In genomic region chr3:23804441-23805227, GRCh38 we compare ENCODE assay signal across 12 cellular contexts. TPM values are rescaled to one million over a fixed set of nuclear protein-coding genes. Genes with fewer than 3 reads are reported as not detected.
DNase-seq lines count a peak whose midpoint lies in the region; ATAC-seq, FAIRE-seq and TF ChIP-seq lines count a peak whose summit lies in the region.
"Had no signal": no experiment of that assay in that cellular context is flagged by ENCODE, and none has a peak within 500 bp of the region (broad histone marks: within the 10 kb centered on the region; RNA-seq: fewer than 3 reads in every experiment).

No MANE protein-coding gene starts in this region.

- H3K9me3 Mint-ChIP-seq in astrocyte (ENCODE audit: unreplicated experiment) (no peaks in the 10 kb centered on the region), mesothelial cell of epicardium (no peaks in the 10 kb centered on the region)
- H3K9me3 Mint-ChIP-seq: HFFc6 had no signal

- TF ChIP-seq RAD21 in HCT116 (IDR thresholded peaks at IDR 0.05; ENCODE audit: low read depth): no peak

- H3K9me3 ChIP-seq in HCT116 (ENCODE audit: control insufficient read depth in 1 of 2, insufficient read depth in 1 of 2, low read depth in 1 of 2, low read length in 2 of 2) (no peaks in the 10 kb centered on the region), astrocyte (ENCODE audit: insufficient read depth, low read depth, low read length) (no peaks in the 10 kb centered on the region)
- H3K9me3 ChIP-seq: sigmoid colon had no signal

- CTCF ChIA-PET in HCT116 (lab: Charles Lee): no interaction called here

- H3K4me1 ChIP-seq in ACC112 (ENCODE audit: control insufficient read depth, insufficient read depth, low read length, unreplicated experiment) (peaks cover 24% of the 10 kb centered on the region), HCT116 (ENCODE audit: control insufficient read depth in 1 of 2, insufficient read depth in 2 of 2, low read length in 2 of 2) (peaks cover 0 to 23% of the 10 kb centered on the region in 2 experiments; a peak in 3 of 4 replicates), astrocyte (ENCODE audit: insufficient read depth, low read length) (peaks cover 7% of the 10 kb centered on the region)

- no TSS peak for BruUV-seq in HCT116 (replicated peaks; lab: Mats Ljungman, UMichigan)

- H3K9me2 ChIP-seq in HCT116 (ENCODE audit: insufficient read depth): no peaks in the 10 kb centered on the region

- RAD21 ChIA-PET in HCT116 (lab: Charles Lee; ENCODE audit: low non-redundant PET in 1 of 2, low total read pairs in 2 of 2, uncharacterized antibody in 2 of 2, unreplicated experiment in 2 of 2): no interaction called here

- no peak overlapping the region for H3K27ac Mint-ChIP-seq in astrocyte (ENCODE audit: unreplicated experiment)
- peak overlapping the region; percentile 1 for H3K27ac Mint-ChIP-seq in mesothelial cell of epicardium
- H3K27ac Mint-ChIP-seq: activated CD8-positive, alpha-beta memory T cell treated with anti-CD3 and anti-CD28 coated beads, Interleukin-2, amount 10 ng/mL, durations not matched to agents 7 days and 5 days had no signal

- POLR2A ChIA-PET in HCT116 (lab: Charles Lee): no interaction called here

- peak overlapping the region; percentile 93 for H3K4me2 ChIP-seq in HCT116 (ENCODE audit: low read length)
- peak overlapping the region; percentile 98 for H3K4me2 ChIP-seq in astrocyte (ENCODE audit: low read length)

- FAIRE-seq in astrocyte (lab: Jason Lieb, UNC): no peak

- H3K36me3 Mint-ChIP-seq in astrocyte (ENCODE audit: low read depth, unreplicated experiment) (peaks cover 1% of the 10 kb centered on the region), mesothelial cell of epicardium (peaks cover 2% of the 10 kb centered on the region)

- peaks cover 23% of the 10 kb centered on the region for H3K4me1 Mint-ChIP-seq in astrocyte (ENCODE audit: low read depth, unreplicated experiment)
- H3K4me1 Mint-ChIP-seq in mesothelial cell of epicardium: peaks cover 35% of the 10 kb centered on the region

- H3K27me3 Mint-ChIP-seq in astrocyte (ENCODE audit: low read depth, unreplicated experiment): no peaks in the 10 kb centered on the region
- H3K27me3 Mint-ChIP-seq in mesothelial cell of epicardium (ENCODE audit: low read depth): no peaks in the 10 kb centered on the region

- H3K36me3 ChIP-seq in ACC112 (ENCODE audit: insufficient read depth, low read length) (0 out of 2 replicates have a peak, but pooled peaks cover 5% of the 10 kb centered on the region), HCT116 (ENCODE audit: control insufficient read depth in 1 of 2, insufficient read depth in 2 of 2, low read length in 2 of 2) (0 out of 4 replicates have a peak, but pooled peaks cover 0 to 4% of the 10 kb centered on the region in 2 experiments), astrocyte (ENCODE audit: insufficient read depth, low read length) (no peaks in the 10 kb centered on the region)
- H3K36me3 ChIP-seq: sigmoid colon had no signal

- ATAC-seq in HCT116: no peak
- ATAC-seq in GM21529 (IDR thresholded peaks at IDR 0.05; ENCODE audit: unreplicated experiment): no peak
- no peak for ATAC-seq in HG03196 (IDR thresholded peaks at IDR 0.05; ENCODE audit: unreplicated experiment)

- no peak for TF ChIP-seq CTCF in HCT116 (IDR thresholded peaks at IDR 0.05 in 2 of 3, conservative IDR thresholded peaks at IDR 0.05 in 1 of 3; ENCODE audit: borderline replicate concordance in 1 of 3, insufficient read depth in 1 of 3, low read depth in 2 of 3, low read length in 2 of 3)
- no peak for TF ChIP-seq CTCF in astrocyte (IDR thresholded peaks at IDR 0.05; ENCODE audit: insufficient read depth, low read depth, low read length)
- no peak for TF ChIP-seq CTCF in mesothelial cell of epicardium (IDR thresholded peaks at IDR 0.05; ENCODE audit: unreplicated experiment)
- no peak for TF ChIP-seq CTCF in foreskin fibroblast (IDR thresholded peaks at IDR 0.05; ENCODE audit: low read depth, low read length)

- peak overlapping the region; percentile 66 for H3K4me3 Mint-ChIP-seq in astrocyte (ENCODE audit: unreplicated experiment)
- H3K4me3 Mint-ChIP-seq in mesothelial cell of epicardium: peak overlapping the region; percentile 94

- no peak for TF ChIP-seq POLR2A in HCT116 (IDR thresholded peaks at IDR 0.05; ENCODE audit: borderline replicate concordance, extremely low read depth, insufficient read depth, insufficient read length)

- H3K79me2 ChIP-seq in ACC112 (ENCODE audit: control insufficient read depth, insufficient read depth, low read length, unreplicated experiment): peaks cover 33% of the 10 kb centered on the region
- peaks cover 27% of the 10 kb centered on the region for H3K79me2 ChIP-seq in HCT116 (ENCODE audit: insufficient read depth, low read length)
- peaks cover 19% of the 10 kb centered on the region for H3K79me2 ChIP-seq in astrocyte (ENCODE audit: insufficient read depth, low read length)

- no peak overlapping the region for H3K9ac ChIP-seq in HCT116 (ENCODE audit: low read length)
- H3K9ac ChIP-seq in astrocyte (ENCODE audit: low read length): no peak overlapping the region

- intact Hi-C loops in HCT116 (cut with micrococcal nuclease): loop anchor here (5.0 kb wide), 1 partner anchor 622 kb away; no protein-coding TSS in a partner anchor

- H3K4me3 ChIP-seq in ACC112 (ENCODE audit: low read depth, low read length) (peak overlapping the region; percentile 96; the same call in 1 of the 2 replicates), HCT116 (replicated peaks in 1 of 2; ENCODE audit: low read depth in 1 of 2, low read length in 2 of 2) (peak overlapping the region in 1 of 2 experiments; percentile 67; a peak in 3 of 4 replicates), astrocyte (ENCODE audit: insufficient read depth, low read depth, low read length) (peak overlapping the region; percentile 67), foreskin fibroblast (ENCODE audit: low read depth in 1 of 2, low read length in 2 of 2) (no peak overlapping the region)

- no peak for DNase-seq in HCT116 (ENCODE audit: low read depth, low spot score)
- DNase-seq in astrocyte (ENCODE audit: low read depth): no peak
- no peak for DNase-seq in mesothelial cell of epicardium (ENCODE audit: low spot score in 2 of 2, unreplicated experiment in 2 of 2)
- no peak for DNase-seq in foreskin fibroblast
- DNase-seq in activated CD4-positive, CD25-positive, alpha-beta regulatory T cell treated with anti-CD3 and anti-CD28 coated beads, Interleukin-2, amount 50 U/mL, for 72 hours: no peak
- DNase-seq: activated CD8-positive, alpha-beta memory T cell treated with anti-CD3 and anti-CD28 coated beads, Interleukin-2, amount 10 ng/mL, durations not matched to agents 7 days and 5 days; HFFc6; SHP77 had no signal

- no peak overlapping the region for H2AFZ ChIP-seq in ACC112 (ENCODE audit: low read length, unreplicated experiment)
- peak overlapping the region; percentile 99 for H2AFZ ChIP-seq in HCT116 (ENCODE audit: low read depth, low read length, poor library complexity, severe bottlenecking)
- no peak overlapping the region for H2AFZ ChIP-seq in astrocyte (ENCODE audit: low read depth, low read length)

- no peaks in the 10 kb centered on the region for H3K27me3 ChIP-seq in ACC112 (ENCODE audit: insufficient read depth, low read length)
- no peaks in the 10 kb centered on the region for H3K27me3 ChIP-seq in HCT116 (ENCODE audit: insufficient read depth, low read length)
- H3K27me3 ChIP-seq in astrocyte (ENCODE audit: insufficient read depth, low read length): no peaks in the 10 kb centered on the region
- H3K27me3 ChIP-seq: sigmoid colon had no signal

- H3K27ac ChIP-seq in ACC112 (ENCODE audit: low read depth, low read length) (no peak overlapping the region), HCT116 (ENCODE audit: low read depth, low read length) (no peak overlapping the region), astrocyte (ENCODE audit: low read depth, low read length) (no peak overlapping the region)

- H4K20me1 ChIP-seq in HCT116 (ENCODE audit: insufficient read depth): no peaks in the 10 kb centered on the region
- peaks cover 27% of the 10 kb centered on the region for H4K20me1 ChIP-seq in astrocyte (ENCODE audit: insufficient read depth, low read length)

TF ChIP-seq in HCT116, 20 proteins besides CTCF, POLR2A, EP300 and RAD21:
- TF ChIP-seq ZNF274 (IDR thresholded peaks at IDR 0.05; ENCODE audit: low read depth, low read length) (no peak), POLR2AphosphoS5 (IDR thresholded peaks at IDR 0.05; ENCODE audit: low read depth, low read length) (no peak), CEBPB (IDR thresholded peaks at IDR 0.05; ENCODE audit: low read depth) (0 out of 2 replicates have a peak, but pooled peaks have one; percentile 13), SRF (IDR thresholded peaks at IDR 0.05; ENCODE audit: low read depth) (no peak), ZFX (IDR thresholded peaks at IDR 0.05) (no peak)

RNA-seq across cellular contexts. Expression of gene UBE2E1, which starts 1.1 kb away (rescaled TPM):
- total RNA-seq in HCT116 (2021; ENCODE audit: unreplicated experiment): 75.1 TPM
- polyA plus RNA-seq in HCT116 (2012): 41.2 and 49.8 TPM in 2 replicates
- total RNA-seq in astrocyte: 145 and 150 TPM in 2 replicates
- total RNA-seq in mesothelial cell of epicardium: 89.9 to 93.3 TPM (median 90.4 TPM) in 3 replicates

Comparison
In these comparisons a context has a peak if more than half of its experiments do, and no peak if none do; other contexts are left out.
1. H3K4me3 ChIP-seq: peak in ACC112 (single experiment) and astrocyte (single experiment); none in foreskin fibroblast (0 of 2).